8 cellular contexts compared by ENCODE assay signal in the genomic region with DNA sequence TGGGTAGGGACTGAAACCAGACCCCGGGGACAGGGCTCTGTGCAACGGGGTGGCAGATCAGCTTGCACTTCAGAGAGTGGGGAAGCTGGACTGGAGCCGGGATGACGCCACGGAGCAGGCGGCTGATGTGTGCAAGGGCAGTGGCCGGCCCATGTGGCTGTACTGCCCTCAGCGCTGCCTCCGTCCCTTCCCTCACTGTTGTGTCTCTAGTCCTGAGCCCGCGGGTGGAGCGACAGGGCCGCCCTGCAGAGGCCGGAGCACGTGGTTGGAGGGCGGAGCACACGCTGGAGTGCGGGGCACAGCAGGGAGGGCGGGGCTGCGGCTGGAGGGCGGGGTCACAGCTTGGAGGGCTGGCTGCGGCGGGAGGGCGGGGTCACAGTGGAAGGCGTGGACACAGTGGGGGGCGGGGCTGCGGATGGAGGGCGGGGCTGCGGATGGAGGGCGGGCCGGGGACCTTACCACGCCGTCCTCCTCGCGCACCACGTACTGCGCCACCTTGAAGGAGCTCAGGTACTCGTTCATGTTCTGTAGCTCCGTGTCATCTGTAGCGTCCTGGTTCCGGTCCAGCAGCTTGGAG. TPM values are rescaled to one million over a fixed set of nuclear protein-coding genes. Genes with fewer than 3 reads are reported as not detected.
A peak's percentile ranks its signal among the peaks of the same experiment; 100 is the strongest.
DNase-seq lines count a peak whose midpoint lies in the region; ATAC-seq, FAIRE-seq and TF ChIP-seq lines count a peak whose summit lies in the region.

No MANE protein-coding gene starts in this region.

- no peak overlapping the region for H3K27ac ChIP-seq in HepG2 (ENCODE audit: extremely low read length, insufficient read depth, low read length)

- no peak for TF ChIP-seq POLR2A in HepG2 (IDR thresholded peaks at IDR 0.05; ENCODE audit: insufficient read depth in 1 of 2, low read depth in 2 of 2, low read length in 2 of 2)

- no TSS peak for BruUV-seq in HepG2 (replicated peaks; lab: Mats Ljungman, UMichigan)

- CTCF ChIA-PET in HepG2 (lab: Yijun Ruan, JAX; ENCODE audit: low intra/inter-chr PET ratio, low total read pairs): no interaction called here

- intact Hi-C loops in HepG2 (cut with micrococcal nuclease; ENCODE audit: unreplicated experiment): no loop called here

- POLR2A ChIA-PET in HepG2 (lab: Yijun Ruan, JAX): no interaction called here

- no peak overlapping the region for H3K27ac Mint-ChIP-seq in central memory CD8-positive, alpha-beta T cell (ENCODE audit: low read depth)

- no peak overlapping the region for H2AFZ ChIP-seq in HepG2 (ENCODE audit: low read length)

- H3K36me3 ChIP-seq in HepG2 (replicated peaks in 1 of 2; ENCODE audit: control insufficient read depth in 1 of 2, insufficient read depth in 2 of 2, low read length in 2 of 2): no peaks in the 10 kb centered on the region

- no peak for TF ChIP-seq RAD21 in HepG2 (CRISPR knock-in tag; IDR thresholded peaks at IDR 0.05)

- TF ChIP-seq CTCF in HepG2 (CRISPR knock-in tag; IDR thresholded peaks at IDR 0.05): no peak

- WGBS in HepG2 (ENCODE audit: low lambda C conversion rate): 63% methylated on average over 40 of the region's 41 CpGs

- no peaks in the 10 kb centered on the region for H4K20me1 ChIP-seq in HepG2 (ENCODE audit: insufficient read depth, low read length)

- no peaks in the 10 kb centered on the region for H3K79me2 ChIP-seq in HepG2 (ENCODE audit: insufficient read depth, low read length)

- in situ Hi-C loops in HepG2 (cut with HindIII; ENCODE audit: extremely low pct_ligation_motif_present, low pct_unique_long_range_greater_than_20kb): no loop called here

- no peaks in the 10 kb centered on the region for H3K36me3 Mint-ChIP-seq in central memory CD8-positive, alpha-beta T cell (ENCODE audit: insufficient read depth)

- no peak overlapping the region for H3K4me3 Mint-ChIP-seq in central memory CD8-positive, alpha-beta T cell

- TF ChIP-seq EP300 in HepG2 (IDR thresholded peaks at IDR 0.05; ENCODE audit: low read depth in 2 of 2, low read length in 2 of 2): no peak
- no peak for TF ChIP-seq EP300 in HepG2 (CRISPR knock-in tag; IDR thresholded peaks at IDR 0.05; ENCODE audit: borderline replicate concordance)

- H3K4me2 ChIP-seq in HepG2 (ENCODE audit: low read depth, low read length): no peak overlapping the region

- peaks cover 8% of the 10 kb centered on the region for H3K9me3 ChIP-seq in HepG2 (ENCODE audit: low read length)

- no peaks in the 10 kb centered on the region for H3K9me3 Mint-ChIP-seq in central memory CD8-positive, alpha-beta T cell

- peaks cover 23% of the 10 kb centered on the region for H3K4me1 ChIP-seq in HepG2 (ENCODE audit: insufficient read depth, low read length)

- no peak overlapping the region for H3K9ac ChIP-seq in HepG2 (ENCODE audit: insufficient read depth, low read depth, low read length)

- peaks cover 4 to 22% of the 10 kb centered on the region in 2 experiments; a peak in 3 of 5 replicates for H3K27me3 ChIP-seq in HepG2 (ENCODE audit: control insufficient read depth in 1 of 2, insufficient read depth in 2 of 2, low read length in 2 of 2)

- no peak overlapping the region for H3K4me3 ChIP-seq in HepG2 (replicated peaks in 1 of 3; ENCODE audit: insufficient read depth in 1 of 3, low read depth in 2 of 3, low read length in 3 of 3)

- peaks cover 19% of the 10 kb centered on the region for H3K27me3 Mint-ChIP-seq in central memory CD8-positive, alpha-beta T cell

- no peak for FAIRE-seq in HepG2 (lab: Jason Lieb, UNC)

- ATAC-seq in central memory CD8-positive, alpha-beta T cell (replicated peaks; ENCODE audit: extremely low read depth, poor library complexity, severe bottlenecking): peak; percentile 75
- ATAC-seq in HepG2 (peak; percentile 16; the same call in 2 of the 3 replicates), GM18498 (IDR thresholded peaks at IDR 0.05; ENCODE audit: unreplicated experiment) (no peak), GM18511 (IDR thresholded peaks at IDR 0.05; ENCODE audit: unreplicated experiment) (no peak)

- peak; percentile 94 for DNase-seq in AG20443 (ENCODE audit: low spot score)
- DNase-seq in LHCN-M2 (ENCODE audit: low read depth): peak; percentile 43
- peak; percentile 30 for DNase-seq in activated CD4-positive, CD25-positive, alpha-beta regulatory T cell treated with anti-CD3 and anti-CD28 coated beads, Interleukin-2, amount 50 U/mL, for 16 hours (ENCODE audit: low read depth, low spot score)
- DNase-seq in central memory CD8-positive, alpha-beta T cell (ENCODE audit: low spot score in 2 of 2): peak in 1 of 2 donors; percentile 21
- no peak for DNase-seq in HepG2 (ENCODE audit: low spot score)
- DNase-seq in stimulated activated CD8-positive, alpha-beta memory T cell treated with anti-CD3 and anti-CD28 coated beads, Interleukin-12 subunit alpha, Interleukin-12 subunit beta, amount 100 ng/mL, for 1 hour (ENCODE audit: low read depth): peak; percentile 38

- peaks cover 7% of the 10 kb centered on the region for H3K4me1 Mint-ChIP-seq in central memory CD8-positive, alpha-beta T cell

TF ChIP-seq in HepG2, 621 proteins besides CTCF, POLR2A, EP300 and RAD21:
- TF ChIP-seq, protein P1, sequence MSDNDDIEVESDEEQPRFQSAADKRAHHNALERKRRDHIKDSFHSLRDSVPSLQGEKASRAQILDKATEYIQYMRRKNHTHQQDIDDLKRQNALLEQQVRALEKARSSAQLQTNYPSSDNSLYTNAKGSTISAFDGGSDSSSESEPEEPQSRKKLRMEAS (IDR thresholded peaks at IDR 0.05): 0 out of 2 replicates have a peak, but pooled peaks have one; percentile 18
- TF ChIP-seq, protein P2, sequence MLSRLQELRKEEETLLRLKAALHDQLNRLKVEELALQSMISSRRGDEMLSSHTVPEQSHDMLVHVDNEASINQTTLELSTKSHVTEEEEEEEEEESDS (CRISPR knock-in tag; IDR thresholded peaks at IDR 0.05; ENCODE audit: borderline replicate concordance): no peak
- TF ChIP-seq GABPB1 (CRISPR knock-in tag; IDR thresholded peaks at IDR 0.05): peak; percentile 31; the same call in 1 of the 2 replicates
- TF ChIP-seq, protein P3, sequence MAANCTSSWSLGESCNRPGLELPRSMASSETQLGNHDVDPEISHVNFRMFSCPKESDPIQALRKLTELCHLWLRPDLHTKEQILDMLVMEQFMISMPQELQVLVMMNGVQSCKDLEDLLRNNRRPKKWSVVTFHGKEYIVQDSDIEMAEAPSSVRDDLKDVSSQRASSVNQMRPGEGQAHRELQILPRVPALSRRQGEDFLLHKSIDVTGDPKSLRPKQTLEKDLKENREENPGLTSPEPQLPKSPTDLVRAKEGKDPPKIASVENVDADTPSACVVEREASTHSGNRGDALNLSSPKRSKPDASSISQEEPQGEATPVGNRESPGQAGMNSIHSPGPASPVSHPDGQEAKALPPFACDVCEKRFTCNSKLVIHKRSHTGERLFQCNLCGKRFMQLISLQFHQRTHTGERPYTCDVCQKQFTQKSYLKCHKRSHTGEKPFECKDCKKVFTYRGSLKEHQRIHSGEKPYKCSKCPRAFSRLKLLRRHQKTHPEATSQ (CRISPR knock-in tag; IDR thresholded peaks at IDR 0.05; ENCODE audit: borderline replicate concordance): no peak
- TF ChIP-seq, protein P4, sequence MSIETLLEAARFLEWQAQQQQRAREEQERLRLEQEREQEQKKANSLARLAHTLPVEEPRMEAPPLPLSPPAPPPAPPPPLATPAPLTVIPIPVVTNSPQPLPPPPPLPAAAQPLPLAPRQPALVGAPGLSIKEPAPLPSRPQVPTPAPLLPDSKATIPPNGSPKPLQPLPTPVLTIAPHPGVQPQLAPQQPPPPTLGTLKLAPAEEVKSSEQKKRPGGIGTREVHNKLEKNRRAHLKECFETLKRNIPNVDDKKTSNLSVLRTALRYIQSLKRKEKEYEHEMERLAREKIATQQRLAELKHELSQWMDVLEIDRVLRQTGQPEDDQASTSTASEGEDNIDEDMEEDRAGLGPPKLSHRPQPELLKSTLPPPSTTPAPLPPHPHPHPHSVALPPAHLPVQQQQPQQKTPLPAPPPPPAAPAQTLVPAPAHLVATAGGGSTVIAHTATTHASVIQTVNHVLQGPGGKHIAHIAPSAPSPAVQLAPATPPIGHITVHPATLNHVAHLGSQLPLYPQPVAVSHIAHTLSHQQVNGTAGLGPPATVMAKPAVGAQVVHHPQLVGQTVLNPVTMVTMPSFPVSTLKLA (IDR thresholded peaks at IDR 0.05): peak; percentile 34; the same call in 1 of the 2 replicates
TF ChIP-seq in HepG2: peak in this region for 3.

RNA-seq across cellular contexts. Expression of a gene that starts 52.4 kb away (rescaled TPM):
- total RNA-seq in LHCN-M2 (2014; rRNA removed) (0.06 TPM in 1 of 2 replicates, not detected in the other), HepG2 (2016; rRNA removed; fragmentation: Illumina TruSeq; extraction: Trizol) (0.02 TPM in 1 of 2 replicates, not detected in the other)
- not detected for polyA plus RNA-seq in LHCN-M2 (2012)
- not detected in 2 replicates for total RNA-seq in HepG2 (2016; cell fraction: cytosol; rRNA removed; fragmentation: Illumina TruSeq; extraction: Trizol; ENCODE audit: low read depth)
- total RNA-seq in HepG2 (2016; cell fraction: insoluble cytoplasmic fraction; rRNA removed; fragmentation: Illumina TruSeq; extraction: Trizol): 0.11 TPM in 1 of 2 replicates, not detected in the other
- not detected in 2 replicates for total RNA-seq in HepG2 (2016; cell fraction: membrane; rRNA removed; fragmentation: Illumina TruSeq; extraction: Trizol)
- 0.09 TPM in 1 of 2 replicates, not detected in the other for total RNA-seq in HepG2 (2016; cell fraction: nucleus; rRNA removed; fragmentation: Illumina TruSeq; extraction: Trizol)
- polyA plus RNA-seq in HepG2 (2011; rRNA removed): 0.09 and 0.21 TPM in 2 replicates
- 0.03 TPM in 1 of 2 replicates, not detected in the other for polyA plus RNA-seq in HepG2 (2011; cell fraction: cytosol; rRNA removed)
- polyA plus RNA-seq in HepG2 (2011; cell fraction: nucleus; rRNA removed): 0.42 and 0.51 TPM in 2 replicates
- polyA plus RNA-seq in HepG2 (2012): 0.03 and 0.05 TPM in 2 replicates
- not detected in 2 replicates for polyA plus RNA-seq in HepG2 (2016; cell fraction: cytosol; fragmentation: Illumina TruSeq; extraction: Trizol; ENCODE audit: low read depth)
- not detected in 2 replicates for polyA plus RNA-seq in HepG2 (2016; cell fraction: insoluble cytoplasmic fraction; fragmentation: Illumina TruSeq; extraction: Trizol; ENCODE audit: low read depth)
- polyA plus RNA-seq in HepG2 (2016; cell fraction: membrane; fragmentation: Illumina TruSeq; extraction: Trizol; ENCODE audit: low read depth): not detected in 2 replicates
- polyA plus RNA-seq in HepG2 (2016; cell fraction: nucleus; fragmentation: Illumina TruSeq; extraction: Trizol; ENCODE audit: insufficient read depth, low read depth): 0.10 and 0.29 TPM in 2 replicates
- polyA minus RNA-seq in HepG2 (2011; rRNA and poly(A)+ RNA removed; ENCODE audit: low replicate concordance): 0.10 and 0.56 TPM in 2 replicates
- polyA minus RNA-seq in HepG2 (2011; cell fraction: cytosol; rRNA and poly(A)+ RNA removed): not detected in 2 replicates
- polyA minus RNA-seq in HepG2 (2011; cell fraction: nucleus; rRNA and poly(A)+ RNA removed): 0.13 and 0.50 TPM in 2 replicates

Comparison
In these comparisons a context has a peak if more than half of its experiments do, and no peak if none do; other contexts are left out.
1. ATAC-seq: peak in central memory CD8-positive, alpha-beta T cell (single experiment) and HepG2 (single experiment); none in GM18498 (single experiment) and GM18511 (single experiment).